10 cellular contexts compared by ENCODE assay signal in genomic region chr1:153122831-153123421, GRCh38. TPM values are rescaled to one million over a fixed set of nuclear protein-coding genes. Genes with fewer than 3 reads are reported as not detected.
DNase-seq lines count a peak whose midpoint lies in the region; ATAC-seq and TF ChIP-seq lines count a peak whose summit lies in the region.
"Had no signal": no experiment of that assay in that cellular context is flagged by ENCODE, and none has a peak within 500 bp of the region (broad histone marks: within the 10 kb centered on the region; RNA-seq: fewer than 3 reads in every experiment).

No MANE protein-coding gene starts in this region.

- DNase-seq in GM12865 (ENCODE audit: low read depth) (peak; percentile 68), NCI-H1417 (lab: John Stamatoyannopoulos, UW) (peak; percentile 94 to 99 (median 97)), NOMO-1 treated with dmso at 0.1 percent for 144 hours (lab: John Stamatoyannopoulos, UW; ENCODE audit: unreplicated experiment) (no peak), HFFc6 (no peak)
- DNase-seq: left ventricle myocardium superior had no signal

- H3K27ac ChIP-seq in VCaP: peak overlapping the region; percentile 67

- ATAC-seq in stimulated activated memory B cell treated with anti-CD40 and anti-IgM and Interleukin-4, amounts not matched to agents 10 μg/mL and 1 μg/mL and 100 μg/mL, for 72 hours: no peak
- ATAC-seq in GM19023 (IDR thresholded peaks at IDR 0.05; ENCODE audit: unreplicated experiment): no peak
- ATAC-seq: left ventricle myocardium superior, Right ventricle myocardium inferior had no signal

- H3K36me3 Mint-ChIP-seq in nephron (ENCODE audit: low read depth) (no peaks in the 10 kb centered on the region), HFFc6 (ENCODE audit: low read depth) (no peaks in the 10 kb centered on the region)
- no peaks in the 10 kb centered on the region for H3K36me3 Mint-ChIP-seq in stimulated activated memory B cell treated with anti-CD40 and anti-IgM and Interleukin-4, amounts not matched to agents 10 μg/mL and 1 μg/mL and 100 μg/mL, for 72 hours

- TF ChIP-seq CTCF in GM12865 (IDR thresholded peaks at IDR 0.05; ENCODE audit: insufficient read depth, low read depth, low read length, missing control alignments) (no peak), VCaP (conservative IDR thresholded peaks at IDR 0.05) (no peak), nephron (IDR thresholded peaks at IDR 0.05; ENCODE audit: unreplicated experiment in 3 of 3) (no peak), HFFc6 (IDR thresholded peaks at IDR 0.05) (no peak)

- H3K4me3 Mint-ChIP-seq in nephron (no peak overlapping the region), HFFc6 (no peak overlapping the region)
- no peak overlapping the region for H3K4me3 Mint-ChIP-seq in stimulated activated memory B cell treated with anti-CD40 and anti-IgM and Interleukin-4, amounts not matched to agents 10 μg/mL and 1 μg/mL and 100 μg/mL, for 72 hours

- peaks cover 10% of the 10 kb centered on the region for H3K4me1 Mint-ChIP-seq in nephron
- no peaks in the 10 kb centered on the region for H3K4me1 Mint-ChIP-seq in stimulated activated memory B cell treated with anti-CD40 and anti-IgM and Interleukin-4, amounts not matched to agents 10 μg/mL and 1 μg/mL and 100 μg/mL, for 72 hours
- no peaks in the 10 kb centered on the region for H3K4me1 Mint-ChIP-seq in HFFc6 (ENCODE audit: low read depth)

- no peaks in the 10 kb centered on the region for H3K27me3 Mint-ChIP-seq in nephron (ENCODE audit: low read depth)
- peaks cover 16% of the 10 kb centered on the region for H3K27me3 Mint-ChIP-seq in stimulated activated memory B cell treated with anti-CD40 and anti-IgM and Interleukin-4, amounts not matched to agents 10 μg/mL and 1 μg/mL and 100 μg/mL, for 72 hours
- H3K27me3 Mint-ChIP-seq in HFFc6 (ENCODE audit: insufficient read depth): no peaks in the 10 kb centered on the region; the same call in 1 of the 2 replicates

- H3K27ac Mint-ChIP-seq in nephron (peak overlapping the region; percentile 45 to 99 (median 88)), HFFc6 (no peak overlapping the region)
- no peak overlapping the region for H3K27ac Mint-ChIP-seq in stimulated activated memory B cell treated with anti-CD40 and anti-IgM and Interleukin-4, amounts not matched to agents 10 μg/mL and 1 μg/mL and 100 μg/mL, for 72 hours

- peaks cover 23% of the 10 kb centered on the region for H3K9me3 Mint-ChIP-seq in nephron
- peaks cover 16% of the 10 kb centered on the region for H3K9me3 Mint-ChIP-seq in stimulated activated memory B cell treated with anti-CD40 and anti-IgM and Interleukin-4, amounts not matched to agents 10 μg/mL and 1 μg/mL and 100 μg/mL, for 72 hours
- H3K9me3 Mint-ChIP-seq in HFFc6: peaks cover 19% of the 10 kb centered on the region; the same call in 1 of the 2 replicates

- H3K4me3 ChIP-seq in GM12865 (ENCODE audit: low read depth, low read length): no peak overlapping the region

RNA-seq across cellular contexts. Expression of gene SPRR2F, which starts 9.6 kb away (rescaled TPM):
- total RNA-seq in HFFc6 (2021; fragmentation: NEBNext Ultra II Directional; extraction: Animal tissue kit (Norgen Biotek cat#: 25700)): not detected
- total RNA-seq: left ventricle myocardium superior, Right ventricle myocardium inferior had no signal

RNA-seq across cellular contexts. Expression of gene SPRR2G, which starts 27.8 kb away (rescaled TPM):
- not detected for total RNA-seq in HFFc6 (2021; fragmentation: NEBNext Ultra II Directional; extraction: Animal tissue kit (Norgen Biotek cat#: 25700))
- total RNA-seq: left ventricle myocardium superior, Right ventricle myocardium inferior had no signal

RNA-seq across cellular contexts. Expression of gene SPRR2E, which starts 28.6 kb away (rescaled TPM):
- total RNA-seq in HFFc6 (2021; fragmentation: NEBNext Ultra II Directional; extraction: Animal tissue kit (Norgen Biotek cat#: 25700)): not detected
- total RNA-seq: left ventricle myocardium superior, Right ventricle myocardium inferior had no signal

RNA-seq across cellular contexts. Expression of gene SPRR2B, which starts 51.5 kb away (rescaled TPM):
- total RNA-seq in HFFc6 (2021; fragmentation: NEBNext Ultra II Directional; extraction: Animal tissue kit (Norgen Biotek cat#: 25700)): not detected
- total RNA-seq: left ventricle myocardium superior, Right ventricle myocardium inferior had no signal

Comparison
In these comparisons a context has a peak if more than half of its experiments do, and no peak if none do; other contexts are left out.
1. DNase-seq: peak in GM12865 (single experiment) and NCI-H1417 (3 of 3); none in NOMO-1 treated with dmso at 0.1 percent for 144 hours (single experiment) and HFFc6 (single experiment).
2. H3K27ac Mint-ChIP-seq: peak in nephron (3 of 3); none in stimulated activated memory B cell treated with anti-CD40 and anti-IgM and Interleukin-4, amounts not matched to agents 10 μg/mL and 1 μg/mL and 100 μg/mL, for 72 hours (single experiment) and HFFc6 (single experiment).